In genomic region chr3:156666073-156666472, GRCh38 we compare ENCODE assay signal across 25 cellular contexts. TPM values are rescaled to one million over a fixed set of nuclear protein-coding genes. Genes with fewer than 3 reads are reported as not detected.
DNase-seq lines count a peak whose midpoint lies in the region; ATAC-seq, FAIRE-seq and TF ChIP-seq lines count a peak whose summit lies in the region.
"Had no signal": no experiment of that assay in that cellular context is flagged by ENCODE, and none has a peak within 500 bp of the region (broad histone marks: within the 10 kb centered on the region; RNA-seq: fewer than 3 reads in every experiment).

No MANE protein-coding gene starts in this region.

- no peak for TF ChIP-seq CTCF in nephron progenitor cell (IDR thresholded peaks at IDR 0.05)

- no peak overlapping the region for H3K4me3 Mint-ChIP-seq in activated CD4-positive, alpha-beta memory T cell treated with anti-CD3 and anti-CD28 coated beads, Interleukin-2, amount 10 ng/mL, durations not matched to agents 7 days and 5 days
- H3K4me3 Mint-ChIP-seq in activated CD4-positive, alpha-beta memory T cell treated with anti-CD3 and anti-CD28 coated beads for 36 hours = no peak overlapping the region
- H3K4me3 Mint-ChIP-seq in activated naive CD8-positive, alpha-beta T cell treated with anti-CD3 and anti-CD28 coated beads, Interleukin-2, amount 50 U/mL, for 24 hours = no peak overlapping the region
- H3K4me3 Mint-ChIP-seq in nephron progenitor cell = no peak overlapping the region

- H3K36me3 Mint-ChIP-seq in activated CD4-positive, alpha-beta memory T cell treated with anti-CD3 and anti-CD28 coated beads, Interleukin-2, amount 10 ng/mL, durations not matched to agents 7 days and 5 days (ENCODE audit: low read depth) = peaks cover 13% of the 10 kb centered on the region
- H3K36me3 Mint-ChIP-seq in activated CD4-positive, alpha-beta memory T cell treated with anti-CD3 and anti-CD28 coated beads for 36 hours = no peaks in the 10 kb centered on the region
- H3K36me3 Mint-ChIP-seq in activated naive CD8-positive, alpha-beta T cell treated with anti-CD3 and anti-CD28 coated beads, Interleukin-2, amount 50 U/mL, for 24 hours (ENCODE audit: low read depth) = no peaks in the 10 kb centered on the region
- no peaks in the 10 kb centered on the region for H3K36me3 Mint-ChIP-seq in nephron progenitor cell (ENCODE audit: low read depth)

- POLR2A ChIA-PET in activated CD4-positive, alpha-beta memory T cell treated with anti-CD3 and anti-CD28 coated beads, Interleukin-2, amount 10 ng/mL, durations not matched to agents 7 days and 5 days (lab: Charles Lee) = interaction anchor here (1.3 to 4.9 kb wide), 5 partner anchors 9 to 151 kb away, joined by 3 to 92 read pairs (median 10); partner anchors contain the start of genes SSR3 and TIPARP
- POLR2A ChIA-PET in activated CD4-positive, alpha-beta memory T cell treated with anti-CD3 and anti-CD28 coated beads for 36 hours (lab: Charles Lee) = no interaction called here

- no peak for DNase-seq in activated CD4-positive, alpha-beta memory T cell treated with anti-CD3 and anti-CD28 coated beads, Interleukin-2, amount 10 ng/mL, durations not matched to agents 7 days and 5 days
- no peak for DNase-seq in activated CD4-positive, alpha-beta memory T cell treated with anti-CD3 and anti-CD28 coated beads for 36 hours
- DNase-seq in GM19239 (ENCODE audit: insufficient read length, low spot score) (no peak), nephron progenitor cell (no peak), GM03348 (ENCODE audit: low spot score) (no peak), SW 1271 (lab: John Stamatoyannopoulos, UW) (no peak)
- DNase-seq in activated naive CD8-positive, alpha-beta T cell treated with anti-CD3 and anti-CD28 coated beads, Interleukin-2, amount 50 U/mL, for 24 hours = no peak
- DNase-seq: activated CD4-positive, CD25-positive, alpha-beta regulatory T cell; activated gamma-delta T cell; BE2C; body of pancreas; dermis blood vessel endothelial cell; DMS153; left ventricle myocardium superior; NCI-H1048; NCI-H2107; NCI-H345; NCI-H748 treated with DMSO at 0.1 percent for 48 hours; posterior cingulate gyrus; stimulated activated CD4-positive, alpha-beta T cell treated with anti-CD3 and anti-CD28 coated beads, Interleukin-1b, Interleukin-23, amount 100 ng/mL, for 48 hours; stimulated activated naive CD8-positive, alpha-beta T cell treated with anti-CD3 and anti-CD28 coated beads, Interleukin-15, Interleukin-2, amounts not matched to agents 100 U/mL and 50 U/mL, for 24 hours had no signal

- ATAC-seq in activated naive CD8-positive, alpha-beta T cell treated with anti-CD3 and anti-CD28 coated beads, Interleukin-2, amount 50 U/mL, for 24 hours = no peak
- ATAC-seq in GM18517 (IDR thresholded peaks at IDR 0.05; ENCODE audit: unreplicated experiment) = no peak
- ATAC-seq: A549; body of pancreas; esophagus mucosa; left ventricle myocardium superior; stimulated activated naive CD8-positive, alpha-beta T cell treated with anti-CD3 and anti-CD28 coated beads, Interleukin-15, Interleukin-2, amounts not matched to agents 100 U/mL and 50 U/mL, for 24 hours had no signal

- H3K4me1 Mint-ChIP-seq in activated CD4-positive, alpha-beta memory T cell treated with anti-CD3 and anti-CD28 coated beads, Interleukin-2, amount 10 ng/mL, durations not matched to agents 7 days and 5 days = peaks cover 71% of the 10 kb centered on the region
- peaks cover 53% of the 10 kb centered on the region for H3K4me1 Mint-ChIP-seq in activated CD4-positive, alpha-beta memory T cell treated with anti-CD3 and anti-CD28 coated beads for 36 hours (ENCODE audit: low read depth)
- H3K4me1 Mint-ChIP-seq in activated naive CD8-positive, alpha-beta T cell treated with anti-CD3 and anti-CD28 coated beads, Interleukin-2, amount 50 U/mL, for 24 hours = peaks cover 44% of the 10 kb centered on the region
- H3K4me1 Mint-ChIP-seq in nephron progenitor cell = peaks cover 35% of the 10 kb centered on the region

- CTCF ChIA-PET in activated CD4-positive, alpha-beta memory T cell treated with anti-CD3 and anti-CD28 coated beads, Interleukin-2, amount 10 ng/mL, durations not matched to agents 7 days and 5 days (lab: Charles Lee) = interaction anchor here (2.5 to 3.3 kb wide), 2 partner anchors 9 to 112 kb away, joined by 8 to 33 read pairs; partner anchors contain the start of genes SSR3 and TIPARP
- CTCF ChIA-PET in activated CD4-positive, alpha-beta memory T cell treated with anti-CD3 and anti-CD28 coated beads for 36 hours (lab: Charles Lee) = interaction anchor here (2.1 kb wide), 1 partner anchor 10 kb away, joined by 6 read pairs; no protein-coding TSS in a partner anchor

- peak; percentile 74 for FAIRE-seq in GM19239 (lab: Jason Lieb, UNC)
- FAIRE-seq: A549, islet of Langerhans had no signal

- intact Hi-C loops in activated CD4-positive, alpha-beta memory T cell treated with anti-CD3 and anti-CD28 coated beads for 36 hours (cut with micrococcal nuclease) = no loop called here

- H3K9me3 Mint-ChIP-seq in activated CD4-positive, alpha-beta memory T cell treated with anti-CD3 and anti-CD28 coated beads, Interleukin-2, amount 10 ng/mL, durations not matched to agents 7 days and 5 days = peaks cover 2% of the 10 kb centered on the region
- no peaks in the 10 kb centered on the region for H3K9me3 Mint-ChIP-seq in activated CD4-positive, alpha-beta memory T cell treated with anti-CD3 and anti-CD28 coated beads for 36 hours
- no peaks in the 10 kb centered on the region for H3K9me3 Mint-ChIP-seq in activated naive CD8-positive, alpha-beta T cell treated with anti-CD3 and anti-CD28 coated beads, Interleukin-2, amount 50 U/mL, for 24 hours
- peaks cover 4% of the 10 kb centered on the region for H3K9me3 Mint-ChIP-seq in nephron progenitor cell

- peak overlapping the region; percentile 92 for H3K27ac Mint-ChIP-seq in activated CD4-positive, alpha-beta memory T cell treated with anti-CD3 and anti-CD28 coated beads, Interleukin-2, amount 10 ng/mL, durations not matched to agents 7 days and 5 days
- no peak overlapping the region for H3K27ac Mint-ChIP-seq in activated CD4-positive, alpha-beta memory T cell treated with anti-CD3 and anti-CD28 coated beads for 36 hours
- H3K27ac Mint-ChIP-seq in activated naive CD8-positive, alpha-beta T cell treated with anti-CD3 and anti-CD28 coated beads, Interleukin-2, amount 50 U/mL, for 24 hours = peak overlapping the region; percentile 7
- H3K27ac Mint-ChIP-seq in nephron progenitor cell = peak overlapping the region; percentile 0

- no peaks in the 10 kb centered on the region for H3K27me3 Mint-ChIP-seq in activated CD4-positive, alpha-beta memory T cell treated with anti-CD3 and anti-CD28 coated beads, Interleukin-2, amount 10 ng/mL, durations not matched to agents 7 days and 5 days
- no peaks in the 10 kb centered on the region for H3K27me3 Mint-ChIP-seq in activated CD4-positive, alpha-beta memory T cell treated with anti-CD3 and anti-CD28 coated beads for 36 hours
- no peaks in the 10 kb centered on the region for H3K27me3 Mint-ChIP-seq in activated naive CD8-positive, alpha-beta T cell treated with anti-CD3 and anti-CD28 coated beads, Interleukin-2, amount 50 U/mL, for 24 hours
- no peaks in the 10 kb centered on the region for H3K27me3 Mint-ChIP-seq in nephron progenitor cell (ENCODE audit: low read depth, poor library complexity)

RNA-seq across cellular contexts. Expression of gene TIPARP, which starts 8.3 kb away (rescaled TPM):
- 10 to 100 TPM; 64.7 to 73.8 TPM for total RNA-seq in activated CD4-positive, alpha-beta memory T cell treated with anti-CD3 and anti-CD28 coated beads, Interleukin-2, amount 10 ng/mL, durations not matched to agents 7 days and 5 days
- total RNA-seq in activated CD4-positive, alpha-beta memory T cell treated with anti-CD3 and anti-CD28 coated beads for 36 hours = 10 to 100 TPM; 15.7 to 17.7 TPM
